18 cellular contexts compared by ENCODE assay signal in genomic region chr15:98909968-98910885, GRCh38.
DNase-seq lines count a peak whose midpoint lies in the region; ATAC-seq, FAIRE-seq and TF ChIP-seq lines count a peak whose summit lies in the region.
"Had no signal": no experiment of that assay in that cellular context is flagged by ENCODE, and none has a peak within 500 bp of the region (broad histone marks: within the 10 kb centered on the region; RNA-seq: fewer than 3 reads in every experiment).

No MANE protein-coding gene starts in this region.

- in situ Hi-C loops in mammary epithelial cell (cut with MboI; ENCODE audit: low sequenced_read_pairs in 2 of 2) = no loop called here

- DNase-seq in HFFc6 = no peak
- DNase-seq in astrocyte (ENCODE audit: low read depth) = no peak
- DNase-seq in left cardiac atrium = no peak
- no peak for DNase-seq in thoracic aorta (ENCODE audit: low spot score)
- no peak for DNase-seq in spleen
- DNase-seq in mammary epithelial cell = no peak
- no peak for DNase-seq in NCI-H2196 treated with DMSO at 0.1 percent for 48 hours (lab: John Stamatoyannopoulos, UW; ENCODE audit: unreplicated experiment)
- DNase-seq: BE2C; CD4-positive, alpha-beta memory T cell; MG63; NCI-H1930; NCI-H2171; NCI-H510A; OCI-M1; RPMI8226 had no signal

- H4K20me1 ChIP-seq in astrocyte (ENCODE audit: insufficient read depth, low read length) (peaks cover 4% of the 10 kb centered on the region), mammary epithelial cell (ENCODE audit: insufficient read depth, low read length) (no peaks in the 10 kb centered on the region)

- H3K27ac Mint-ChIP-seq in HFFc6 (peak overlapping the region; percentile 38; the same call in 1 of the 2 replicates), astrocyte (ENCODE audit: unreplicated experiment) (peak overlapping the region; percentile 53)
- H3K27ac Mint-ChIP-seq: CD4-positive, alpha-beta memory T cell; GM23338 had no signal

- peaks cover 51% of the 10 kb centered on the region for H3K4me1 Mint-ChIP-seq in HFFc6 (ENCODE audit: low read depth)
- H3K4me1 Mint-ChIP-seq in astrocyte (ENCODE audit: low read depth, unreplicated experiment) = peaks cover 38% of the 10 kb centered on the region
- H3K4me1 Mint-ChIP-seq: CD4-positive, alpha-beta memory T cell had no signal

- FAIRE-seq in astrocyte (lab: Jason Lieb, UNC) = no peak

- intact Hi-C loops in left cardiac atrium (cut with DNase I) = loop anchor here in 1 of 2 donors (5.0 to 10.0 kb wide), 2 partner anchors 43 to 365 kb away; no protein-coding TSS in a partner anchor
- intact Hi-C loops in spleen (cut with DNase I; ENCODE audit: low total_unique reads) = no loop called here
- intact Hi-C loops in mammary epithelial cell (cut with micrococcal nuclease) = no loop called here

- CTCF ChIA-PET in mammary epithelial cell (lab: Charles Lee; ENCODE audit: low non-redundant PET) = interaction anchor here (0.7 kb wide), 1 partner anchor 108 kb away, joined by 10 read pairs; no protein-coding TSS in a partner anchor

- H3K36me3 Mint-ChIP-seq in HFFc6 (ENCODE audit: low read depth) (peaks cover 33% of the 10 kb centered on the region), astrocyte (ENCODE audit: low read depth, unreplicated experiment) (peaks cover 33% of the 10 kb centered on the region)

- dilution Hi-C loops in mammary epithelial cell (cut with HindIII; ENCODE audit: low sequenced_read_pairs) = no loop called here

- TF ChIP-seq CTCF in HFFc6 (IDR thresholded peaks at IDR 0.05) = no peak
- no peak for TF ChIP-seq CTCF in astrocyte (IDR thresholded peaks at IDR 0.05; ENCODE audit: insufficient read depth, low read depth, low read length)
- TF ChIP-seq CTCF in thoracic aorta (IDR thresholded peaks at IDR 0.05) = no peak
- no peak for TF ChIP-seq CTCF in spleen (IDR thresholded peaks at IDR 0.05 in 8 of 11, conservative IDR thresholded peaks at IDR 0.05 in 3 of 11)
- no peak for TF ChIP-seq CTCF in mammary epithelial cell (conservative IDR thresholded peaks at IDR 0.05 in 1 of 2, IDR thresholded peaks at IDR 0.05 in 1 of 2; ENCODE audit: extremely low read depth in 1 of 2, insufficient read depth in 1 of 2, low read depth in 1 of 2, low read length in 2 of 2)

- H3K4me3 ChIP-seq in astrocyte (ENCODE audit: insufficient read depth, low read depth, low read length) (no peak overlapping the region), thoracic aorta (no peak overlapping the region), spleen (no peak overlapping the region), mammary epithelial cell (replicated peaks in 1 of 3; ENCODE audit: insufficient read depth in 1 of 3, low read depth in 2 of 3, low read length in 3 of 3) (no peak overlapping the region)
- H3K4me3 ChIP-seq: GM23338, MG63, SJSA1 had no signal

- ATAC-seq in left cardiac atrium (peak; percentile 71 to 74), thoracic aorta (ENCODE audit: insufficient number of reproducible peaks, low FRiP score, low read depth) (no peak)
- ATAC-seq: GM23338 had no signal

- no peak overlapping the region for H2AFZ ChIP-seq in astrocyte (ENCODE audit: low read depth, low read length)
- no peak overlapping the region for H2AFZ ChIP-seq in mammary epithelial cell (ENCODE audit: low read depth, low read length)
- H2AFZ ChIP-seq: GM23338 had no signal

- no peak overlapping the region for H3K9ac ChIP-seq in astrocyte (ENCODE audit: low read length)
- no peak overlapping the region for H3K9ac ChIP-seq in mammary epithelial cell (ENCODE audit: insufficient read depth, low read length)
- H3K9ac ChIP-seq: KMS-11 had no signal

- WGBS in spleen, 5 donors = 86 to 92% (median 90%) methylated on average over 21 of the region's 21 CpGs
- WGBS in mammary epithelial cell (ENCODE audit: low coverage, missing lambda C conversion rate) = 87% methylated on average over 20 of the region's 21 CpGs

- H3K27me3 Mint-ChIP-seq in HFFc6 (ENCODE audit: insufficient read depth) = peaks cover 4% of the 10 kb centered on the region
- no peaks in the 10 kb centered on the region for H3K27me3 Mint-ChIP-seq in astrocyte (ENCODE audit: low read depth, unreplicated experiment)
- H3K27me3 Mint-ChIP-seq: CD4-positive, alpha-beta memory T cell had no signal

- H3K79me2 ChIP-seq in astrocyte (ENCODE audit: insufficient read depth, low read length) = peaks cover 55% of the 10 kb centered on the region
- H3K79me2 ChIP-seq in mammary epithelial cell (ENCODE audit: insufficient read depth, low read length) = peaks cover 20% of the 10 kb centered on the region

- no peak for TF ChIP-seq POLR2A in spleen (IDR thresholded peaks at IDR 0.05)

- no TSS peak for BruUV-seq in mammary epithelial cell (replicated peaks; lab: Mats Ljungman, UMichigan)

- H3K9me3 ChIP-seq in astrocyte (ENCODE audit: insufficient read depth, low read depth, low read length) (no peaks in the 10 kb centered on the region), thoracic aorta (no peaks in the 10 kb centered on the region), spleen (no peaks in the 10 kb centered on the region), mammary epithelial cell (replicated peaks; ENCODE audit: insufficient read depth, low read length) (no peaks in the 10 kb centered on the region)
- H3K9me3 ChIP-seq: BE2C, MG63, SJSA1 had no signal

- H3K4me1 ChIP-seq in astrocyte (ENCODE audit: insufficient read depth, low read length) (peaks cover 40% of the 10 kb centered on the region), thoracic aorta (ENCODE audit: control insufficient read depth in 1 of 2, low read depth in 2 of 2) (peaks cover 33 to 57% of the 10 kb centered on the region in 2 donors), spleen (peaks cover 5 to 11% (median 8%) of the 10 kb centered on the region in 6 donors), mammary epithelial cell (ENCODE audit: insufficient read depth, low read length) (peaks cover 29% of the 10 kb centered on the region)
- H3K4me1 ChIP-seq: BE2C had no signal

- no peaks in the 10 kb centered on the region for H3K27me3 ChIP-seq in astrocyte (ENCODE audit: insufficient read depth, low read length)
- no peaks in the 10 kb centered on the region for H3K27me3 ChIP-seq in thoracic aorta (replicated peaks; ENCODE audit: insufficient read depth)
- H3K27me3 ChIP-seq in spleen (replicated peaks in 1 of 7) = no peaks in the 10 kb centered on the region
- no peaks in the 10 kb centered on the region for H3K27me3 ChIP-seq in mammary epithelial cell (ENCODE audit: insufficient read depth, low read length)
- H3K27me3 ChIP-seq: BE2C, MG63, SJSA1 had no signal

- H3K9me3 Mint-ChIP-seq in HFFc6 (no peaks in the 10 kb centered on the region), astrocyte (ENCODE audit: unreplicated experiment) (no peaks in the 10 kb centered on the region)
- H3K9me3 Mint-ChIP-seq: CD4-positive, alpha-beta memory T cell; GM23338 had no signal

- H3K27ac ChIP-seq in astrocyte (ENCODE audit: low read depth, low read length) (no peak overlapping the region), thoracic aorta (peak overlapping the region; percentile 28 to 35), spleen (no peak overlapping the region), mammary epithelial cell (ENCODE audit: insufficient read depth, low read depth, low read length) (no peak overlapping the region)
- H3K27ac ChIP-seq: KMS-11, SJSA1 had no signal

- H3K36me3 ChIP-seq in astrocyte (ENCODE audit: insufficient read depth, low read length) (peaks cover 48% of the 10 kb centered on the region), thoracic aorta (peaks cover 32% of the 10 kb centered on the region), spleen (peaks cover 0 to 92% (median 39%) of the 10 kb centered on the region in 6 donors), mammary epithelial cell (ENCODE audit: insufficient read depth, low read length) (peaks cover 19% of the 10 kb centered on the region)

- H3K4me2 ChIP-seq in astrocyte (ENCODE audit: low read length) (no peak overlapping the region), mammary epithelial cell (ENCODE audit: insufficient read depth, low read depth, low read length) (no peak overlapping the region)
- H3K4me2 ChIP-seq: GM23338, KMS-11 had no signal

- H3K4me3 Mint-ChIP-seq in HFFc6 = no peak overlapping the region
- no peak overlapping the region for H3K4me3 Mint-ChIP-seq in astrocyte (ENCODE audit: unreplicated experiment)
- H3K4me3 Mint-ChIP-seq: CD4-positive, alpha-beta memory T cell; GM23338 had no signal

Comparison
In these comparisons a context has a peak if more than half of its experiments do, and no peak if none do; other contexts are left out.
1. H3K27ac ChIP-seq: peak in thoracic aorta (2 of 2); none in astrocyte (single experiment), spleen (0 of 8) and mammary epithelial cell (single experiment).